Comparison of ENCODE assay signal across 34 cellular contexts in genomic region chr19:40627486-40628279, GRCh38. TPM values are rescaled to one million over a fixed set of nuclear protein-coding genes. Genes with fewer than 3 reads are reported as not detected.
A peak's percentile ranks its signal among the peaks of the same experiment; 100 is the strongest.
DNase-seq lines count a peak whose midpoint lies in the region; ATAC-seq and TF ChIP-seq lines count a peak whose summit lies in the region.
"Had no signal": no experiment of that assay in that cellular context is flagged by ENCODE, and none has a peak within 500 bp of the region (broad histone marks: within the 10 kb centered on the region; RNA-seq: fewer than 3 reads in every experiment).

No MANE protein-coding gene starts in this region.

- DNase-seq in right cardiac atrium (peak in 2 of 3 donors; percentile 53 to 69), right atrium auricular region (ENCODE audit: low spot score) (no peak), SK-N-SH (peak; percentile 45), epidermal melanocyte (ENCODE audit: insufficient read length, low spot score) (peak; percentile 8), occipital lobe (lab: John Stamatoyannopoulos, UW) (no peak)
- no peak for DNase-seq in stimulated activated effector memory CD8-positive, alpha-beta T cell treated with anti-CD3 and anti-CD28 coated beads, Interleukin-12 subunit alpha, Interleukin-12 subunit beta, amount 100 ng/mL, for 72 hours (ENCODE audit: low spot score in 2 of 2)
- DNase-seq: activated CD4-positive, alpha-beta T cell treated with anti-CD3 and anti-CD28 coated beads, Interleukin-2, amount 50 U/mL, for 1 hour; adrenal gland; BE2C; body of pancreas; CD8-positive, alpha-beta T cell; esophagus squamous epithelium; GOT3; left cardiac atrium; MV-4-11; NCI-H1436; NCI-H2081 treated with DMSO at 0.1 percent for 48 hours; NCI-H2227 treated with DMSO at 0.1 percent for 48 hours; NCI-H69; SHP77; stimulated activated CD4-positive, alpha-beta T cell treated with anti-CD3 and anti-CD28 coated beads, Interleukin-12 subunit alpha, Interleukin-12 subunit beta, amount 100 ng/mL, for 4 hours; stimulated activated CD4-positive, alpha-beta T cell treated with anti-CD3 and anti-CD28 coated beads, Interleukin-2, amount 100 ng/mL, for 48 hours; T1000; thyroid gland had no signal

- peaks cover 27% of the 10 kb centered on the region for H3K4me1 Mint-ChIP-seq in stimulated activated effector memory CD8-positive, alpha-beta T cell treated with anti-CD3 and anti-CD28 coated beads, Interleukin-12 subunit alpha, Interleukin-12 subunit beta, amount 100 ng/mL, for 72 hours

- H3K4me1 ChIP-seq in right cardiac atrium (ENCODE audit: control insufficient read depth, insufficient read depth, low read length): no peaks in the 10 kb centered on the region
- peaks cover 0 to 4% of the 10 kb centered on the region in 2 donors for H3K4me1 ChIP-seq in right atrium auricular region
- H3K4me1 ChIP-seq in SK-N-SH (ENCODE audit: control insufficient read depth in 1 of 2, insufficient read depth in 2 of 2, low read depth in 1 of 2, low read length in 1 of 2): peaks cover 0 to 5% of the 10 kb centered on the region in 2 experiments; a peak in 1 of 4 replicates
- H3K4me1 ChIP-seq: adrenal gland, thyroid gland had no signal

- H3K27me3 ChIP-seq in right cardiac atrium (ENCODE audit: control insufficient read depth, insufficient read depth) (no peaks in the 10 kb centered on the region), right atrium auricular region (no peaks in the 10 kb centered on the region), SK-N-SH (ENCODE audit: insufficient read depth) (no peaks in the 10 kb centered on the region)
- H3K27me3 ChIP-seq: adrenal gland, BE2C, body of pancreas, esophagus squamous epithelium, gastroesophageal sphincter, hepatocyte, neural progenitor cell, thyroid gland, vagina had no signal

- no peak overlapping the region for H3K27ac ChIP-seq in right cardiac atrium (ENCODE audit: low read length)
- no peak overlapping the region for H3K27ac ChIP-seq in right atrium auricular region
- H3K27ac ChIP-seq in SK-N-SH (ENCODE audit: low read depth in 2 of 2, low read length in 1 of 2): no peak overlapping the region
- H3K27ac ChIP-seq: adrenal gland, body of pancreas, esophagus squamous epithelium, gastroesophageal sphincter, hepatocyte, neural progenitor cell, thyroid gland, vagina, VCaP had no signal

- no peaks in the 10 kb centered on the region for H3K9me3 Mint-ChIP-seq in stimulated activated effector memory CD8-positive, alpha-beta T cell treated with anti-CD3 and anti-CD28 coated beads, Interleukin-12 subunit alpha, Interleukin-12 subunit beta, amount 100 ng/mL, for 72 hours
- H3K9me3 Mint-ChIP-seq: CD8-positive, alpha-beta T cell; dendritic cell treated with granulocyte-macrophage colony-stimulating factor and Interleukin-4, amounts not matched to agents 40 ng/mL and 50 ng/mL, for 4 days; memory B cell; neural progenitor cell had no signal

- TF ChIP-seq EP300 in SK-N-SH (IDR thresholded peaks at IDR 0.05; ENCODE audit: borderline replicate concordance in 1 of 2, low read depth in 1 of 2, low read length in 1 of 2): no peak

- H3K27ac Mint-ChIP-seq in stimulated activated effector memory CD8-positive, alpha-beta T cell treated with anti-CD3 and anti-CD28 coated beads, Interleukin-12 subunit alpha, Interleukin-12 subunit beta, amount 100 ng/mL, for 72 hours: peak overlapping the region; percentile 85
- H3K27ac Mint-ChIP-seq: CD8-positive, alpha-beta T cell; dendritic cell treated with granulocyte-macrophage colony-stimulating factor and Interleukin-4, amounts not matched to agents 40 ng/mL and 50 ng/mL, for 4 days; memory B cell; neural progenitor cell had no signal

- H3K36me3 Mint-ChIP-seq in stimulated activated effector memory CD8-positive, alpha-beta T cell treated with anti-CD3 and anti-CD28 coated beads, Interleukin-12 subunit alpha, Interleukin-12 subunit beta, amount 100 ng/mL, for 72 hours: peaks cover 82% of the 10 kb centered on the region

- H3K9me3 ChIP-seq in right cardiac atrium (ENCODE audit: control insufficient read depth, low read length) (no peaks in the 10 kb centered on the region), right atrium auricular region (no peaks in the 10 kb centered on the region), SK-N-SH (no peaks in the 10 kb centered on the region)
- H3K9me3 ChIP-seq: adrenal gland, BE2C, body of pancreas, esophagus squamous epithelium, gastroesophageal sphincter, thyroid gland, vagina had no signal

- TF ChIP-seq CTCF in right atrium auricular region (IDR thresholded peaks at IDR 0.05) (no peak), SK-N-SH (IDR thresholded peaks at IDR 0.05) (no peak)

- 90% methylated on average over 39 of the region's 39 CpGs for WGBS in right cardiac atrium
- WGBS in SK-N-SH (ENCODE audit: low lambda C conversion rate): 92% methylated on average over 39 of the region's 39 CpGs

- H3K36me3 ChIP-seq in right atrium auricular region (peaks cover 43% of the 10 kb centered on the region), SK-N-SH (replicated peaks in 1 of 2; ENCODE audit: control insufficient read depth in 1 of 2, insufficient read depth in 2 of 2, low read length in 1 of 2) (no peaks in the 10 kb centered on the region)
- H3K36me3 ChIP-seq: BE2C, neural progenitor cell had no signal

- H2AFZ ChIP-seq in SK-N-SH (ENCODE audit: low read depth): no peak overlapping the region
- H2AFZ ChIP-seq: hepatocyte, neural progenitor cell had no signal

- peak in 1 of 2 donors; percentile 8 for ATAC-seq in right cardiac atrium
- ATAC-seq in stimulated activated effector memory CD8-positive, alpha-beta T cell treated with anti-CD3 and anti-CD28 coated beads, Interleukin-12 subunit alpha, Interleukin-12 subunit beta, amount 100 ng/mL, for 72 hours: no peak
- ATAC-seq in GM18861 (IDR thresholded peaks at IDR 0.05; ENCODE audit: unreplicated experiment): no peak
- ATAC-seq in esophagus mucosa: no peak
- ATAC-seq: body of pancreas; CD8-positive, alpha-beta T cell; gastroesophageal sphincter; sciatic nerve had no signal

- POLR2A ChIA-PET in SK-N-SH (lab: Yijun Ruan, JAX): no interaction called here

- H3F3A ChIP-seq in SK-N-SH (replicated peaks; ENCODE audit: insufficient read depth): peaks cover 3% of the 10 kb centered on the region

- H3K9ac ChIP-seq in SK-N-SH: no peak overlapping the region
- H3K9ac ChIP-seq: neural progenitor cell had no signal

- TF ChIP-seq RAD21 in SK-N-SH (IDR thresholded peaks at IDR 0.05; ENCODE audit: low read length): no peak

- H3K9me2 ChIP-seq in SK-N-SH: no peaks in the 10 kb centered on the region

- CTCF ChIA-PET in SK-N-SH (lab: Yijun Ruan, JAX): interaction anchor here (0.6 kb wide), 1 partner anchor 179 kb away, joined by 3 read pairs; no protein-coding TSS in a partner anchor

- no peak overlapping the region for H3K4me3 Mint-ChIP-seq in stimulated activated effector memory CD8-positive, alpha-beta T cell treated with anti-CD3 and anti-CD28 coated beads, Interleukin-12 subunit alpha, Interleukin-12 subunit beta, amount 100 ng/mL, for 72 hours
- H3K4me3 Mint-ChIP-seq: CD8-positive, alpha-beta T cell; dendritic cell treated with granulocyte-macrophage colony-stimulating factor and Interleukin-4, amounts not matched to agents 40 ng/mL and 50 ng/mL, for 4 days; memory B cell; neural progenitor cell had no signal

- H3K4me2 ChIP-seq in SK-N-SH: no peak overlapping the region
- H3K4me2 ChIP-seq: hepatocyte, neural progenitor cell had no signal

- no peaks in the 10 kb centered on the region for H3K79me2 ChIP-seq in SK-N-SH (ENCODE audit: insufficient read depth)
- H3K79me2 ChIP-seq: hepatocyte had no signal

- intact Hi-C loops in right cardiac atrium (cut with DNase I): no loop called here

- H3K4me3 ChIP-seq in right cardiac atrium (ENCODE audit: low read length) (no peak overlapping the region), right atrium auricular region (no peak overlapping the region), SK-N-SH (ENCODE audit: low read depth in 2 of 2, low read length in 1 of 2) (no peak overlapping the region)
- H3K4me3 ChIP-seq: adrenal gland, body of pancreas, esophagus squamous epithelium, gastroesophageal sphincter, hepatocyte, neural progenitor cell, thyroid gland, vagina had no signal

- H4K20me1 ChIP-seq in SK-N-SH (ENCODE audit: insufficient read depth): no peaks in the 10 kb centered on the region

TF ChIP-seq in SK-N-SH, 30 proteins besides CTCF, POLR2A, EP300 and RAD21 (continues in another document):
- TF ChIP-seq MEF2A (IDR thresholded peaks at IDR 0.05; ENCODE audit: borderline replicate concordance, low read depth) (no peak), CHD2 (IDR thresholded peaks at IDR 0.05; ENCODE audit: low read length, partially characterized antibody) (no peak), FOSL2 (IDR thresholded peaks at IDR 0.05; ENCODE audit: borderline replicate concordance, low read depth) (no peak)

RNA-seq across cellular contexts. Expression of gene LTBP4, which starts 26.5 kb away (rescaled TPM):
- total RNA-seq in right cardiac atrium (100 to 1,000 TPM; 307 to 473 (median 324) TPM), right atrium auricular region (100 to 1,000 TPM; 152 to 257 TPM), occipital lobe (18.9 TPM), esophagus mucosa (68.1 TPM)
- polyA plus RNA-seq in right cardiac atrium (216 TPM), SK-N-SH (2012; rRNA removed) (15.9 and 24.8 TPM in 2 replicates)
- 6.8 and 12.4 TPM in 2 replicates for polyA plus RNA-seq in SK-N-SH (2012; cell fraction: cytosol; rRNA removed)
- 185 and 324 TPM in 2 replicates for polyA plus RNA-seq in SK-N-SH (2012; cell fraction: nucleus; rRNA removed)

RNA-seq across cellular contexts. Expression of gene SHKBP1, which starts 51.0 kb away (rescaled TPM):
- total RNA-seq in right cardiac atrium (10 to 100 TPM; 19.7 to 23.0 (median 20.4) TPM), right atrium auricular region (10 to 100 TPM; 15.8 to 35.6 TPM), occipital lobe (4.1 TPM), esophagus mucosa (42.8 TPM)
- polyA plus RNA-seq in right cardiac atrium (22.8 TPM), SK-N-SH (2012; rRNA removed) (49.1 and 62.7 TPM in 2 replicates)
- polyA plus RNA-seq in SK-N-SH (2012; cell fraction: cytosol; rRNA removed): 18.1 and 37.6 TPM in 2 replicates
- polyA plus RNA-seq in SK-N-SH (2012; cell fraction: nucleus; rRNA removed): 93.4 and 94.6 TPM in 2 replicates

Comparison
In these comparisons a context has a peak if more than half of its experiments do, and no peak if none do; other contexts are left out.
1. DNase-seq: peak in right cardiac atrium (2 of 3), SK-N-SH (single experiment) and epidermal melanocyte (single experiment); none in right atrium auricular region (single experiment), stimulated activated effector memory CD8-positive, alpha-beta T cell treated with anti-CD3 and anti-CD28 coated beads, Interleukin-12 subunit alpha, Interleukin-12 subunit beta, amount 100 ng/mL, for 72 hours (0 of 2) and occipital lobe (single experiment).